In the genomic region with DNA sequence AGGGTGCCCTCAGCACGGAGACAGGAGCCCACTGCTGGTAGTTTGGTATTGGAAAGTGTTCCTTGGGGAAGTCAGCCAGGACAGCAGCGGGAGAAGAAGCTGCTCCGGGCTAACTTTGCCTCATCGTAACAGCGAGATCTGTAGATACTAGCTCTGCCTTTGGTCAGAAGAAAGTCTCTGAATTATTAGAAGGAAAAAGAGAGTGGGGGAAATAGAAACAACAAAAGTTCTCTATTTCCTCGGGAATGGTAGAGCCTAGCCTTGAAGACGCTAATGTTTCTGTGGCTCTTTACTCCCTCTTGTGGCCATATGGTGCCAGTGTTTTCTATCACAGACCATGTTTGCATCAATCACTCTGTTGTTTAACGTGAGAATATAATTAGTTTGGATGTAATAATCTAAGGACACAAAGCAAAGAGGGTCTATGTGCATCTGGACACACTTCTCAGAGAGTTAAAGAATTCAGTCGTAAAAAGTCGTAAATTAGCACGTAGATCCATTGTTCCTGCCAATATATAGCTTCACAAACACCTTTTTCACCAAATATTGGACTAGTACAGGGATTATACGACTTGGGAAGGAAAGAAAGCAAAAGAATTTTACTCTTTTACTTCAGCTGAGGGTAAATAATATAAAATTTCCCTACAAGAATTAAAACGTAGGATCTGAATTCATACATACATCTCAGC, we compare ENCODE assay signal across 1 cellular context.
TF ChIP-seq lines count a peak whose summit lies in the region.

No MANE protein-coding gene starts in this region.

TF ChIP-seq in K562, 482 proteins besides CTCF, POLR2A, EP300 and RAD21 (continued from another document and continues in another):
- no peak for TF ChIP-seq CUX1 (CRISPR knock-in tag; IDR thresholded peaks at IDR 0.05)
- TF ChIP-seq ZNF79 (CRISPR knock-in tag; IDR thresholded peaks at IDR 0.05; ENCODE audit: low read depth) = no peak
- TF ChIP-seq BMI1 (IDR thresholded peaks at IDR 0.05; ENCODE audit: low read length) = no peak
- no peak for TF ChIP-seq ELF2 (CRISPR knock-in tag; IDR thresholded peaks at IDR 0.05)
- TF ChIP-seq, protein P1, sequence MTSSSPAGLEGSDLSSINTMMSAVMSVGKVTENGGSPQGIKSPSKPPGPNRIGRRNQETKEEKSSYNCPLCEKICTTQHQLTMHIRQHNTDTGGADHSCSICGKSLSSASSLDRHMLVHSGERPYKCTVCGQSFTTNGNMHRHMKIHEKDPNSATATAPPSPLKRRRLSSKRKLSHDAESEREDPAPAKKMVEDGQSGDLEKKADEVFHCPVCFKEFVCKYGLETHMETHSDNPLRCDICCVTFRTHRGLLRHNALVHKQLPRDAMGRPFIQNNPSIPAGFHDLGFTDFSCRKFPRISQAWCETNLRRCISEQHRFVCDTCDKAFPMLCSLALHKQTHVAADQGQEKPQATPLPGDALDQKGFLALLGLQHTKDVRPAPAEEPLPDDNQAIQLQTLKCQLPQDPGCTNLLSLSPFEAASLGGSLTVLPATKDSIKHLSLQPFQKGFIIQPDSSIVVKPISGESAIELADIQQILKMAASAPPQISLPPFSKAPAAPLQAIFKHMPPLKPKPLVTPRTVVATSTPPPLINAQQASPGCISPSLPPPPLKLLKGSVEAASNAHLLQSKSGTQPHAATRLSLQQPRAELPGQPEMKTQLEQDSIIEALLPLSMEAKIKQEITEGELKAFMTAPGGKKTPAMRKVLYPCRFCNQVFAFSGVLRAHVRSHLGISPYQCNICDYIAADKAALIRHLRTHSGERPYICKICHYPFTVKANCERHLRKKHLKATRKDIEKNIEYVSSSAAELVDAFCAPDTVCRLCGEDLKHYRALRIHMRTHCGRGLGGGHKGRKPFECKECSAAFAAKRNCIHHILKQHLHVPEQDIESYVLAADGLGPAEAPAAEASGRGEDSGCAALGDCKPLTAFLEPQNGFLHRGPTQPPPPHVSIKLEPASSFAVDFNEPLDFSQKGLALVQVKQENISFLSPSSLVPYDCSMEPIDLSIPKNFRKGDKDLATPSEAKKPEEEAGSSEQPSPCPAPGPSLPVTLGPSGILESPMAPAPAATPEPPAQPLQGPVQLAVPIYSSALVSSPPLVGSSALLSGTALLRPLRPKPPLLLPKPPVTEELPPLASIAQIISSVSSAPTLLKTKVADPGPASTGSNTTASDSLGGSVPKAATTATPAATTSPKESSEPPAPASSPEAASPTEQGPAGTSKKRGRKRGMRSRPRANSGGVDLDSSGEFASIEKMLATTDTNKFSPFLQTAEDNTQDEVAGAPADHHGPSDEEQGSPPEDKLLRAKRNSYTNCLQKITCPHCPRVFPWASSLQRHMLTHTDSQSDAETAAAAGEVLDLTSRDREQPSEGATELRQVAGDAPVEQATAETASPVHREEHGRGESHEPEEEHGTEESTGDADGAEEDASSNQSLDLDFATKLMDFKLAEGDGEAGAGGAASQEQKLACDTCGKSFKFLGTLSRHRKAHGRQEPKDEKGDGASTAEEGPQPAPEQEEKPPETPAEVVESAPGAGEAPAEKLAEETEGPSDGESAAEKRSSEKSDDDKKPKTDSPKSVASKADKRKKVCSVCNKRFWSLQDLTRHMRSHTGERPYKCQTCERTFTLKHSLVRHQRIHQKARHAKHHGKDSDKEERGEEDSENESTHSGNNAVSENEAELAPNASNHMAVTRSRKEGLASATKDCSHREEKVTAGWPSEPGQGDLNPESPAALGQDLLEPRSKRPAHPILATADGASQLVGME (CRISPR knock-in tag; IDR thresholded peaks at IDR 0.05) = no peak
- TF ChIP-seq FOXP1 (CRISPR knock-in tag; IDR thresholded peaks at IDR 0.05) = no peak
- TF ChIP-seq TAF15 (IDR thresholded peaks at IDR 0.05; ENCODE audit: low read depth, low read length) = no peak
- TF ChIP-seq RBM22 (IDR thresholded peaks at IDR 0.05; ENCODE audit: low read depth, low read length, poor library complexity, severe bottlenecking) = no peak
- TF ChIP-seq, protein P2, sequence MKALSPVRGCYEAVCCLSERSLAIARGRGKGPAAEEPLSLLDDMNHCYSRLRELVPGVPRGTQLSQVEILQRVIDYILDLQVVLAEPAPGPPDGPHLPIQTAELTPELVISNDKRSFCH (CRISPR knock-in tag; IDR thresholded peaks at IDR 0.05) = no peak
- TF ChIP-seq, protein P2 (tag; IDR thresholded peaks at IDR 0.05) = no peak
- no peak for TF ChIP-seq TRIM25 (IDR thresholded peaks at IDR 0.05; ENCODE audit: borderline replicate concordance)
- TF ChIP-seq, protein P3, sequence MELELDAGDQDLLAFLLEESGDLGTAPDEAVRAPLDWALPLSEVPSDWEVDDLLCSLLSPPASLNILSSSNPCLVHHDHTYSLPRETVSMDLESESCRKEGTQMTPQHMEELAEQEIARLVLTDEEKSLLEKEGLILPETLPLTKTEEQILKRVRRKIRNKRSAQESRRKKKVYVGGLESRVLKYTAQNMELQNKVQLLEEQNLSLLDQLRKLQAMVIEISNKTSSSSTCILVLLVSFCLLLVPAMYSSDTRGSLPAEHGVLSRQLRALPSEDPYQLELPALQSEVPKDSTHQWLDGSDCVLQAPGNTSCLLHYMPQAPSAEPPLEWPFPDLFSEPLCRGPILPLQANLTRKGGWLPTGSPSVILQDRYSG (tag; conservative IDR thresholded peaks at IDR 0.05; ENCODE audit: low read depth) = no peak
- no peak for TF ChIP-seq ZNF316 (IDR thresholded peaks at IDR 0.05)
- TF ChIP-seq SMARCC2 (IDR thresholded peaks at IDR 0.05; ENCODE audit: low read depth) = no peak
- no peak for TF ChIP-seq TAF9B (IDR thresholded peaks at IDR 0.05; ENCODE audit: partially characterized antibody)
- TF ChIP-seq DIDO1 (tag; IDR thresholded peaks at IDR 0.05; ENCODE audit: low read depth) = no peak
- no peak for TF ChIP-seq HCFC1 (IDR thresholded peaks at IDR 0.05; ENCODE audit: low read depth, low read length)
- no peak for TF ChIP-seq HMG20B (CRISPR knock-in tag; IDR thresholded peaks at IDR 0.05)
- no peak for TF ChIP-seq HDGF (IDR thresholded peaks at IDR 0.05)
- no peak for TF ChIP-seq HNRNPUL1 (IDR thresholded peaks at IDR 0.05; ENCODE audit: low read length)
- TF ChIP-seq HLTF (IDR thresholded peaks at IDR 0.05) = no peak
- TF ChIP-seq HDAC8 (tag; IDR thresholded peaks at IDR 0.05) = no peak
- TF ChIP-seq ZFP1 (CRISPR knock-in tag; IDR thresholded peaks at IDR 0.05) = no peak
- TF ChIP-seq ZNF766 (CRISPR knock-in tag; conservative IDR thresholded peaks at IDR 0.05) = no peak
- no peak for TF ChIP-seq ZNF263 (CRISPR knock-in tag; IDR thresholded peaks at IDR 0.05; ENCODE audit: borderline replicate concordance)
- no peak for TF ChIP-seq E2F1 (CRISPR knock-in tag; IDR thresholded peaks at IDR 0.05)
- TF ChIP-seq ZNF12 (CRISPR knock-in tag; IDR thresholded peaks at IDR 0.05) = no peak
- TF ChIP-seq CBFA2T2 (conservative IDR thresholded peaks at IDR 0.05) = no peak
- no peak for TF ChIP-seq ZNF140 (CRISPR knock-in tag; IDR thresholded peaks at IDR 0.05)
- TF ChIP-seq, protein P4, sequence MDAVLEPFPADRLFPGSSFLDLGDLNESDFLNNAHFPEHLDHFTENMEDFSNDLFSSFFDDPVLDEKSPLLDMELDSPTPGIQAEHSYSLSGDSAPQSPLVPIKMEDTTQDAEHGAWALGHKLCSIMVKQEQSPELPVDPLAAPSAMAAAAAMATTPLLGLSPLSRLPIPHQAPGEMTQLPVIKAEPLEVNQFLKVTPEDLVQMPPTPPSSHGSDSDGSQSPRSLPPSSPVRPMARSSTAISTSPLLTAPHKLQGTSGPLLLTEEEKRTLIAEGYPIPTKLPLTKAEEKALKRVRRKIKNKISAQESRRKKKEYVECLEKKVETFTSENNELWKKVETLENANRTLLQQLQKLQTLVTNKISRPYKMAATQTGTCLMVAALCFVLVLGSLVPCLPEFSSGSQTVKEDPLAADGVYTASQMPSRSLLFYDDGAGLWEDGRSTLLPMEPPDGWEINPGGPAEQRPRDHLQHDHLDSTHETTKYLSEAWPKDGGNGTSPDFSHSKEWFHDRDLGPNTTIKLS (IDR thresholded peaks at IDR 0.05; ENCODE audit: borderline replicate concordance, low read depth) = no peak
- no peak for TF ChIP-seq HOXB6 (CRISPR knock-in tag; IDR thresholded peaks at IDR 0.05; ENCODE audit: borderline replicate concordance)
- peak; percentile 30 to 43; a peak in 1 of 4 replicates for TF ChIP-seq FOXK2 (conservative IDR thresholded peaks at IDR 0.05 in 1 of 2, IDR thresholded peaks at IDR 0.05 in 1 of 2; ENCODE audit: low read depth in 2 of 2)
- TF ChIP-seq NR2F6 (CRISPR knock-in tag; IDR thresholded peaks at IDR 0.05) = no peak
- TF ChIP-seq, protein P5, sequence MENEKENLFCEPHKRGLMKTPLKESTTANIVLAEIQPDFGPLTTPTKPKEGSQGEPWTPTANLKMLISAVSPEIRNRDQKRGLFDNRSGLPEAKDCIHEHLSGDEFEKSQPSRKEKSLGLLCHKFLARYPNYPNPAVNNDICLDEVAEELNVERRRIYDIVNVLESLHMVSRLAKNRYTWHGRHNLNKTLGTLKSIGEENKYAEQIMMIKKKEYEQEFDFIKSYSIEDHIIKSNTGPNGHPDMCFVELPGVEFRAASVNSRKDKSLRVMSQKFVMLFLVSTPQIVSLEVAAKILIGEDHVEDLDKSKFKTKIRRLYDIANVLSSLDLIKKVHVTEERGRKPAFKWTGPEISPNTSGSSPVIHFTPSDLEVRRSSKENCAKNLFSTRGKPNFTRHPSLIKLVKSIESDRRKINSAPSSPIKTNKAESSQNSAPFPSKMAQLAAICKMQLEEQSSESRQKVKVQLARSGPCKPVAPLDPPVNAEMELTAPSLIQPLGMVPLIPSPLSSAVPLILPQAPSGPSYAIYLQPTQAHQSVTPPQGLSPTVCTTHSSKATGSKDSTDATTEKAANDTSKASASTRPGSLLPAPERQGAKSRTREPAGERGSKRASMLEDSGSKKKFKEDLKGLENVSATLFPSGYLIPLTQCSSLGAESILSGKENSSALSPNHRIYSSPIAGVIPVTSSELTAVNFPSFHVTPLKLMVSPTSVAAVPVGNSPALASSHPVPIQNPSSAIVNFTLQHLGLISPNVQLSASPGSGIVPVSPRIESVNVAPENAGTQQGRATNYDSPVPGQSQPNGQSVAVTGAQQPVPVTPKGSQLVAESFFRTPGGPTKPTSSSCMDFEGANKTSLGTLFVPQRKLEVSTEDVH (IDR thresholded peaks at IDR 0.05; ENCODE audit: low read depth, partially characterized antibody) = no peak
- TF ChIP-seq FOSL1 (tag; conservative IDR thresholded peaks at IDR 0.05) = 0 out of 2 replicates have a peak, but pooled peaks have one; percentile 16
- TF ChIP-seq KDM2B (CRISPR knock-in tag; IDR thresholded peaks at IDR 0.05) = no peak
- no peak for TF ChIP-seq DDX20 (tag; IDR thresholded peaks at IDR 0.05; ENCODE audit: low read depth)
- TF ChIP-seq ATF1 (CRISPR knock-in tag; IDR thresholded peaks at IDR 0.05) = no peak
- TF ChIP-seq ATF1 (tag; IDR thresholded peaks at IDR 0.05) = 0 out of 2 replicates have a peak, but pooled peaks have one; percentile 29
- TF ChIP-seq NEUROD1 (IDR thresholded peaks at IDR 0.05; ENCODE audit: borderline replicate concordance, low read depth, low read length, partially characterized antibody) = no peak
- no peak for TF ChIP-seq MTA2 (IDR thresholded peaks at IDR 0.05; ENCODE audit: low read depth)
